3 cellular contexts compared by ENCODE assay signal in the genomic region with DNA sequence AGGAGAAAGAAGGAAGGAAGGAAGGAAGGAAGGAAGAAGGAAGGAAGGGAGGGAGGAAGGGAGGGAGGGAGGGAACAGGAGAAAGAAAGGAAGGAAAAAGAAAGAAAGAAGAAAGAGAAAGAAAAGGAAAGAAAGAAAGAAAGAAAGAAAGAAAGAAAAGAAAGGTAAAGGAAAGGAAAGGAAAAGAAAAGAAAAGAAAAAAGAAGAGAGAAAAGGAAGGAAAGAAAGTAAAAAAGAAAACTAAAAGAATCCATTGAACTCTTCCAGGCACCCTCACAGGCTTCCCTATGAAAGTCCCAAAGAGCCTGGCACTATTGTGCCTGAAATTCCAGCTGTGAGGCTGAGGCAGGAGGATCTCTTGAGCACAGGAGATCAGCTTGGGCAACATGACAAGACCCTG.
TF ChIP-seq lines count a peak whose summit lies in the region.

No MANE protein-coding gene starts in this region.

TF ChIP-seq in A549, 52 proteins besides CTCF, POLR2A, EP300 and RAD21:
- TF ChIP-seq HOXA7 (CRISPR knock-in tag; IDR thresholded peaks at IDR 0.05) = no peak
- no peak for TF ChIP-seq MAFK (IDR thresholded peaks at IDR 0.05; ENCODE audit: partially characterized antibody)
- no peak for TF ChIP-seq RNF2 (IDR thresholded peaks at IDR 0.05; ENCODE audit: borderline replicate concordance, low read depth)
- no peak for TF ChIP-seq ZFP36 (IDR thresholded peaks at IDR 0.05; ENCODE audit: borderline replicate concordance, partially characterized antibody)
- TF ChIP-seq ZSCAN20 (CRISPR knock-in tag; IDR thresholded peaks at IDR 0.05) = no peak
- TF ChIP-seq TFCP2L1 (CRISPR knock-in tag; IDR thresholded peaks at IDR 0.05) = no peak
- TF ChIP-seq, protein P1, sequence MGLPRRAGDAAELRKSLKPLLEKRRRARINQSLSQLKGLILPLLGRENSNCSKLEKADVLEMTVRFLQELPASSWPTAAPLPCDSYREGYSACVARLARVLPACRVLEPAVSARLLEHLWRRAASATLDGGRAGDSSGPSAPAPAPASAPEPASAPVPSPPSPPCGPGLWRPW (IDR thresholded peaks at IDR 0.05) = no peak
- TF ChIP-seq, protein P2, sequence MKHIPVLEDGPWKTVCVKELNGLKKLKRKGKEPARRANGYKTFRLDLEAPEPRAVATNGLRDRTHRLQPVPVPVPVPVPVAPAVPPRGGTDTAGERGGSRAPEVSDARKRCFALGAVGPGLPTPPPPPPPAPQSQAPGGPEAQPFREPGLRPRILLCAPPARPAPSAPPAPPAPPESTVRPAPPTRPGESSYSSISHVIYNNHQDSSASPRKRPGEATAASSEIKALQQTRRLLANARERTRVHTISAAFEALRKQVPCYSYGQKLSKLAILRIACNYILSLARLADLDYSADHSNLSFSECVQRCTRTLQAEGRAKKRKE (CRISPR knock-in tag; IDR thresholded peaks at IDR 0.05; ENCODE audit: low read depth) = no peak
- no peak for TF ChIP-seq CHD4 (IDR thresholded peaks at IDR 0.05; ENCODE audit: borderline replicate concordance)
- TF ChIP-seq NR3C1 (IDR thresholded peaks at IDR 0.05) = no peak
- TF ChIP-seq RARB (CRISPR knock-in tag; IDR thresholded peaks at IDR 0.05) = no peak
- TF ChIP-seq NFE2L2 (conservative IDR thresholded peaks at IDR 0.05; ENCODE audit: low read length) = no peak
- no peak for TF ChIP-seq MAZ (IDR thresholded peaks at IDR 0.05; ENCODE audit: borderline replicate concordance, low read depth, low read length)
- TF ChIP-seq SREBF2 (IDR thresholded peaks at IDR 0.05) = no peak
- no peak for TF ChIP-seq SMC3 (IDR thresholded peaks at IDR 0.05)
- no peak for TF ChIP-seq JUNB (IDR thresholded peaks at IDR 0.05)
- no peak for TF ChIP-seq HOXB13 (CRISPR knock-in tag; IDR thresholded peaks at IDR 0.05; ENCODE audit: low read depth)
- TF ChIP-seq FOXS1 (CRISPR knock-in tag; IDR thresholded peaks at IDR 0.05) = no peak
- TF ChIP-seq ZC3H11A (IDR thresholded peaks at IDR 0.05) = no peak

TF ChIP-seq in H1, 55 proteins besides CTCF, POLR2A, EP300 and RAD21:
- TF ChIP-seq, protein P3, sequence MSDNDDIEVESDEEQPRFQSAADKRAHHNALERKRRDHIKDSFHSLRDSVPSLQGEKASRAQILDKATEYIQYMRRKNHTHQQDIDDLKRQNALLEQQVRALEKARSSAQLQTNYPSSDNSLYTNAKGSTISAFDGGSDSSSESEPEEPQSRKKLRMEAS (IDR thresholded peaks at IDR 0.05) = no peak
- TF ChIP-seq SP4 (IDR thresholded peaks at IDR 0.05; ENCODE audit: low read length) (no peak), CTBP2 (IDR thresholded peaks at IDR 0.05; ENCODE audit: borderline replicate concordance, insufficient read depth, insufficient read length, low read length) (no peak), BACH1 (IDR thresholded peaks at IDR 0.05; ENCODE audit: low read length) (no peak), SP1 (IDR thresholded peaks at IDR 0.05; ENCODE audit: low read depth, low read length) (no peak), CBX8 (IDR thresholded peaks at IDR 0.05; ENCODE audit: borderline replicate concordance, low read depth, low read length) (no peak)
TF ChIP-seq in H1: peak in this region for 0.

TF ChIP-seq in GM12891, 5 proteins besides CTCF, POLR2A, EP300 and RAD21:
- TF ChIP-seq SPI1 (IDR thresholded peaks at IDR 0.05; ENCODE audit: low read depth, low read length) = no peak
- no peak for TF ChIP-seq PAX5 (IDR thresholded peaks at IDR 0.05; ENCODE audit: insufficient read depth, low read length, severe bottlenecking)
- TF ChIP-seq POU2F2 (IDR thresholded peaks at IDR 0.05; ENCODE audit: low read depth, low read length) = no peak
- no peak for TF ChIP-seq TAF1 (IDR thresholded peaks at IDR 0.05; ENCODE audit: low read depth, low read length)
- TF ChIP-seq POLR2AphosphoS5 (IDR thresholded peaks at IDR 0.05; ENCODE audit: low read depth, low read length) = no peak
TF ChIP-seq in GM12891: peak in this region for 0.
